Comparison of ENCODE assay signal across 18 cellular contexts in the genomic region with DNA sequence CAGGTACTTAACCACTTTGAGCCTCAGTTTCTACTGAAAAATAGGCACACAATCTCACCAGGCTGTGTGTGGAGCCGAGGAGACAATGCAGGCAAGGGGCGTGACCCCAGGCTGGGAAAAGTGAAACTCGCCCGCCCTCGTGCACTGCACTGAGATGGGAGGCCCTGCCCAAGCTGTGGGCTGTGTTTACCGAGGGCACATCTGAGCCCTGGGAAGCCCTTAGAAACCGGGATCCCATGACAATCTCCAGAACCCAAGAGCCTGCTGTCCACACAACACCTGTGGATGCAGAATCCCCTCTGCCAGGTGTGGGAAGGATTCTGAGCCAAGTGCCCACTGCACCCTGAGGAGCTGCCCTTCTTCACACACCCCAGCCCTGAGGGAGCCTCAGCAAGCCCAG.
"Had no signal": no experiment of that assay in that cellular context is flagged by ENCODE, and none has a peak within 500 bp of the region (broad histone marks: within the 10 kb centered on the region; RNA-seq: fewer than 3 reads in every experiment).

No MANE protein-coding gene starts in this region.

- H3K27me3 ChIP-seq: esophagus squamous epithelium, stomach, thyroid gland, vagina had no signal

- H3K27ac Mint-ChIP-seq: activated CD4-positive, alpha-beta T cell treated with anti-CD3 and anti-CD28 coated beads, Interleukin-2, amount 10 ng/mL, durations not matched to agents 7 days and 5 days; activated naive CD8-positive, alpha-beta T cell treated with anti-CD3 and anti-CD28 coated beads for 36 hours; memory B cell; nephron had no signal

- H3K36me3 Mint-ChIP-seq: activated naive CD8-positive, alpha-beta T cell treated with anti-CD3 and anti-CD28 coated beads for 36 hours; memory B cell had no signal

- H3K4me3 Mint-ChIP-seq: activated CD4-positive, alpha-beta T cell treated with anti-CD3 and anti-CD28 coated beads, Interleukin-2, amount 10 ng/mL, durations not matched to agents 7 days and 5 days; activated naive CD8-positive, alpha-beta T cell treated with anti-CD3 and anti-CD28 coated beads for 36 hours; activated T-cell treated with anti-CD3 and anti-CD28 coated beads, Interleukin-2, amount 50 U/mL, for 4 hours; memory B cell; nephron had no signal

- ATAC-seq: activated T-cell treated with anti-CD3 and anti-CD28 coated beads, Interleukin-2, amount 50 U/mL, for 4 hours; left cardiac atrium; psoas muscle had no signal

- H3K27ac ChIP-seq: esophagus squamous epithelium, psoas muscle, stomach, thyroid gland, vagina had no signal

- H3K4me3 ChIP-seq: esophagus squamous epithelium, psoas muscle, stomach, thyroid gland, vagina had no signal

- H3K4me1 Mint-ChIP-seq: activated CD4-positive, alpha-beta T cell treated with anti-CD3 and anti-CD28 coated beads, Interleukin-2, amount 10 ng/mL, durations not matched to agents 7 days and 5 days; activated naive CD8-positive, alpha-beta T cell treated with anti-CD3 and anti-CD28 coated beads for 36 hours; nephron had no signal

- H3K9me3 ChIP-seq: esophagus squamous epithelium, psoas muscle, stomach, thyroid gland, vagina had no signal

- H3K9me3 Mint-ChIP-seq: activated CD4-positive, alpha-beta T cell treated with anti-CD3 and anti-CD28 coated beads, Interleukin-2, amount 10 ng/mL, durations not matched to agents 7 days and 5 days; activated naive CD8-positive, alpha-beta T cell treated with anti-CD3 and anti-CD28 coated beads for 36 hours; activated T-cell treated with anti-CD3 and anti-CD28 coated beads, Interleukin-2, amount 50 U/mL, for 4 hours; memory B cell; nephron had no signal

- H3K36me3 ChIP-seq: esophagus squamous epithelium, stomach, thyroid gland, vagina had no signal

- DNase-seq: activated CD4-positive, alpha-beta T cell treated with anti-CD3 and anti-CD28 coated beads, Interleukin-2, amount 10 ng/mL, durations not matched to agents 7 days and 5 days; activated CD4-positive, CD25-positive, alpha-beta regulatory T cell; activated gamma-delta T cell treated with Interleukin-2 at 50 U/mL for 16 hours; activated naive CD8-positive, alpha-beta T cell treated with anti-CD3 and anti-CD28 coated beads for 36 hours; activated T-cell treated with anti-CD3 and anti-CD28 coated beads, Interleukin-2, amount 50 U/mL, for 4 hours; anterior cingulate cortex; esophagus squamous epithelium; foreskin fibroblast; left cardiac atrium; psoas muscle; stimulated activated CD4-positive, alpha-beta T cell treated with anti-CD3 and anti-CD28 coated beads, Interleukin-4, amount 100 ng/mL, for 1 hour; stimulated activated CD8-positive, alpha-beta memory T cell treated with anti-CD3 and anti-CD28 coated beads, Interleukin-4, amount 100 ng/mL, for 48 hours; stomach; T-helper 2 cell; thyroid gland had no signal

- H3K4me1 ChIP-seq: psoas muscle, stomach, vagina had no signal

- H3K27me3 Mint-ChIP-seq: memory B cell had no signal
